Comparison of ENCODE assay signal across 11 cellular contexts in genomic region chr18:13563390-13563805, GRCh38.
A peak's percentile ranks its signal among the peaks of the same experiment; 100 is the strongest.
DNase-seq lines count a peak whose midpoint lies in the region; ATAC-seq and TF ChIP-seq lines count a peak whose summit lies in the region.
"Had no signal": no experiment of that assay in that cellular context is flagged by ENCODE, and none has a peak within 500 bp of the region (broad histone marks: within the 10 kb centered on the region; RNA-seq: fewer than 3 reads in every experiment).

No MANE protein-coding gene starts in this region.

- H3K4me3 Mint-ChIP-seq in stimulated activated naive CD8-positive, alpha-beta T cell treated with anti-CD3 and anti-CD28 coated beads, Interleukin-15, Interleukin-2, amounts not matched to agents 100 ng/mL and 50 ng/mL, for 24 hours = peak overlapping the region; percentile 24
- H3K4me3 Mint-ChIP-seq in stimulated activated naive CD8-positive, alpha-beta T cell treated with anti-CD3 and anti-CD28 coated beads, Interleukin-15, amount 100 ng/mL, for 72 hours = peak overlapping the region in 1 of 2 donors; percentile 53
- no peak overlapping the region for H3K4me3 Mint-ChIP-seq in activated T-helper 2 cell treated with anti-CD3 and anti-CD28 coated beads, Interferon-gamma antibody, Interleukin-2, Interleukin-4, amounts not matched to agents 10 μg/mL and 5 μg/mL and 100 μg/mL, durations not matched to agents 14 hours and 24 hours and 36 hours (ENCODE audit: low read depth)
- H3K4me3 Mint-ChIP-seq in T-cell = no peak overlapping the region

- H3K27ac ChIP-seq in lung (ENCODE audit: low read depth in 1 of 2, low read length in 1 of 2) = peak overlapping the region; percentile 57 to 83
- no peak overlapping the region for H3K27ac ChIP-seq in vagina
- H3K27ac ChIP-seq: esophagus squamous epithelium had no signal

- 34 to 35% methylated on average over 9 of the region's 9 CpGs for WGBS in lung, 2 donors

- peaks cover 4% of the 10 kb centered on the region for H3K36me3 Mint-ChIP-seq in stimulated activated naive CD8-positive, alpha-beta T cell treated with anti-CD3 and anti-CD28 coated beads, Interleukin-15, Interleukin-2, amounts not matched to agents 100 ng/mL and 50 ng/mL, for 24 hours (ENCODE audit: low read depth)
- peaks cover 8% of the 10 kb centered on the region for H3K36me3 Mint-ChIP-seq in activated T-helper 2 cell treated with anti-CD3 and anti-CD28 coated beads, Interferon-gamma antibody, Interleukin-2, Interleukin-4, amounts not matched to agents 10 μg/mL and 5 μg/mL and 100 μg/mL, durations not matched to agents 14 hours and 24 hours and 36 hours (ENCODE audit: low read depth)
- H3K36me3 Mint-ChIP-seq in T-cell = peaks cover 4% of the 10 kb centered on the region

- H3K9me3 Mint-ChIP-seq in stimulated activated naive CD8-positive, alpha-beta T cell treated with anti-CD3 and anti-CD28 coated beads, Interleukin-15, Interleukin-2, amounts not matched to agents 100 ng/mL and 50 ng/mL, for 24 hours = no peaks in the 10 kb centered on the region
- no peaks in the 10 kb centered on the region for H3K9me3 Mint-ChIP-seq in stimulated activated naive CD8-positive, alpha-beta T cell treated with anti-CD3 and anti-CD28 coated beads, Interleukin-15, amount 100 ng/mL, for 72 hours
- no peaks in the 10 kb centered on the region for H3K9me3 Mint-ChIP-seq in activated T-helper 2 cell treated with anti-CD3 and anti-CD28 coated beads, Interferon-gamma antibody, Interleukin-2, Interleukin-4, amounts not matched to agents 10 μg/mL and 5 μg/mL and 100 μg/mL, durations not matched to agents 14 hours and 24 hours and 36 hours
- H3K9me3 Mint-ChIP-seq in T-cell = no peaks in the 10 kb centered on the region

- peak overlapping the region; percentile 100 for H3K27ac Mint-ChIP-seq in stimulated activated naive CD8-positive, alpha-beta T cell treated with anti-CD3 and anti-CD28 coated beads, Interleukin-15, Interleukin-2, amounts not matched to agents 100 ng/mL and 50 ng/mL, for 24 hours
- H3K27ac Mint-ChIP-seq in stimulated activated naive CD8-positive, alpha-beta T cell treated with anti-CD3 and anti-CD28 coated beads, Interleukin-15, amount 100 ng/mL, for 72 hours = peak overlapping the region in 1 of 2 donors; percentile 4
- peak overlapping the region; percentile 99 for H3K27ac Mint-ChIP-seq in activated T-helper 2 cell treated with anti-CD3 and anti-CD28 coated beads, Interferon-gamma antibody, Interleukin-2, Interleukin-4, amounts not matched to agents 10 μg/mL and 5 μg/mL and 100 μg/mL, durations not matched to agents 14 hours and 24 hours and 36 hours
- no peak overlapping the region for H3K27ac Mint-ChIP-seq in T-cell

- H3K4me1 ChIP-seq in lung (ENCODE audit: control insufficient read depth in 2 of 2, insufficient read depth in 2 of 2, low read length in 2 of 2) (peaks cover 12 to 13% of the 10 kb centered on the region in 2 donors), vagina (peaks cover 38% of the 10 kb centered on the region)
- H3K4me1 ChIP-seq: Caco-2 had no signal

- no peak for DNase-seq in stimulated activated naive CD8-positive, alpha-beta T cell treated with anti-CD3 and anti-CD28 coated beads, Interleukin-15, amount 100 ng/mL, for 72 hours
- no peak for DNase-seq in activated T-helper 2 cell treated with anti-CD3 and anti-CD28 coated beads, Interferon-gamma antibody, Interleukin-2, Interleukin-4, amounts not matched to agents 10 μg/mL and 5 μg/mL and 100 μg/mL, durations not matched to agents 14 hours and 24 hours and 36 hours (ENCODE audit: low spot score)
- DNase-seq in lung (ENCODE audit: low spot score) (no peak), T-cell (no peak), vagina (ENCODE audit: extremely low spot score in 2 of 2) (no peak)
- DNase-seq: Caco-2, esophagus squamous epithelium had no signal

- H3K27me3 Mint-ChIP-seq in stimulated activated naive CD8-positive, alpha-beta T cell treated with anti-CD3 and anti-CD28 coated beads, Interleukin-15, Interleukin-2, amounts not matched to agents 100 ng/mL and 50 ng/mL, for 24 hours = no peaks in the 10 kb centered on the region
- H3K27me3 Mint-ChIP-seq in stimulated activated naive CD8-positive, alpha-beta T cell treated with anti-CD3 and anti-CD28 coated beads, Interleukin-15, amount 100 ng/mL, for 72 hours = no peaks in the 10 kb centered on the region
- no peaks in the 10 kb centered on the region for H3K27me3 Mint-ChIP-seq in activated T-helper 2 cell treated with anti-CD3 and anti-CD28 coated beads, Interferon-gamma antibody, Interleukin-2, Interleukin-4, amounts not matched to agents 10 μg/mL and 5 μg/mL and 100 μg/mL, durations not matched to agents 14 hours and 24 hours and 36 hours (ENCODE audit: low read depth)
- H3K27me3 Mint-ChIP-seq in T-cell = no peaks in the 10 kb centered on the region

- H3K9me3 ChIP-seq in lung (ENCODE audit: control insufficient read depth in 2 of 2, insufficient read depth in 1 of 2, low read length in 1 of 2) (no peaks in the 10 kb centered on the region), vagina (no peaks in the 10 kb centered on the region)
- H3K9me3 ChIP-seq: Caco-2, esophagus squamous epithelium had no signal

- CTCF ChIA-PET in T-cell (lab: Charles Lee) = no interaction called here

- no peak overlapping the region for H3K4me3 ChIP-seq in lung
- H3K4me3 ChIP-seq in vagina = no peak overlapping the region
- H3K4me3 ChIP-seq: esophagus squamous epithelium had no signal

- H3K4me1 Mint-ChIP-seq in stimulated activated naive CD8-positive, alpha-beta T cell treated with anti-CD3 and anti-CD28 coated beads, Interleukin-15, Interleukin-2, amounts not matched to agents 100 ng/mL and 50 ng/mL, for 24 hours (ENCODE audit: low read depth) = peaks cover 82% of the 10 kb centered on the region
- H3K4me1 Mint-ChIP-seq in stimulated activated naive CD8-positive, alpha-beta T cell treated with anti-CD3 and anti-CD28 coated beads, Interleukin-15, amount 100 ng/mL, for 72 hours = peaks cover 84% of the 10 kb centered on the region
- H3K4me1 Mint-ChIP-seq in activated T-helper 2 cell treated with anti-CD3 and anti-CD28 coated beads, Interferon-gamma antibody, Interleukin-2, Interleukin-4, amounts not matched to agents 10 μg/mL and 5 μg/mL and 100 μg/mL, durations not matched to agents 14 hours and 24 hours and 36 hours (ENCODE audit: low read depth) = peaks cover 55% of the 10 kb centered on the region
- H3K4me1 Mint-ChIP-seq in T-cell = peaks cover 31 to 56% (median 56%) of the 10 kb centered on the region in 3 donors

- H3K36me3 ChIP-seq in lung (ENCODE audit: control insufficient read depth in 2 of 2, insufficient read depth in 2 of 2, low read length in 2 of 2) = no peaks in the 10 kb centered on the region
- no peaks in the 10 kb centered on the region for H3K36me3 ChIP-seq in vagina
- H3K36me3 ChIP-seq: esophagus squamous epithelium had no signal

- ATAC-seq in stimulated activated naive CD8-positive, alpha-beta T cell treated with anti-CD3 and anti-CD28 coated beads, Interleukin-15, amount 100 ng/mL, for 72 hours = no peak
- no peak for ATAC-seq in lung (ENCODE audit: insufficient read depth, low FRiP score)
- no peak for ATAC-seq in T-cell (replicated peaks in 1 of 4)
- ATAC-seq in HG02678 (IDR thresholded peaks at IDR 0.05; ENCODE audit: unreplicated experiment) = no peak
- ATAC-seq in GM19452 (IDR thresholded peaks at IDR 0.05; ENCODE audit: unreplicated experiment) = no peak
- ATAC-seq: SK-N-SH treated with all-trans-retinoic acid at 6 μM for 48 hours had no signal

- TF ChIP-seq POLR2A in vagina (IDR thresholded peaks at IDR 0.05) = no peak

- H3K27me3 ChIP-seq in lung (ENCODE audit: control insufficient read depth, insufficient read depth) (no peaks in the 10 kb centered on the region), vagina (no peaks in the 10 kb centered on the region)
- H3K27me3 ChIP-seq: esophagus squamous epithelium had no signal

- intact Hi-C loops in activated T-helper 2 cell treated with anti-CD3 and anti-CD28 coated beads, Interferon-gamma antibody, Interleukin-2, Interleukin-4, amounts not matched to agents 10 μg/mL and 5 μg/mL and 100 μg/mL, durations not matched to agents 14 hours and 24 hours and 36 hours (cut with micrococcal nuclease) = loop anchor here (2.0 to 5.0 kb wide), 4 partner anchors 127 to 616 kb away; partner anchors contain the start of genes FAM210A, RNMT and SEH1L
- intact Hi-C loops in vagina (cut with DNase I) = no loop called here

- no peak for TF ChIP-seq CTCF in lung (IDR thresholded peaks at IDR 0.05; ENCODE audit: control extremely low read depth, extremely low read depth)
- TF ChIP-seq CTCF in vagina (IDR thresholded peaks at IDR 0.05) = no peak

- POLR2A ChIA-PET in T-cell (lab: Charles Lee) = no interaction called here

Comparison
In these comparisons a context has a peak if more than half of its experiments do, and no peak if none do; other contexts are left out.
1. H3K27ac Mint-ChIP-seq: peak in stimulated activated naive CD8-positive, alpha-beta T cell treated with anti-CD3 and anti-CD28 coated beads, Interleukin-15, Interleukin-2, amounts not matched to agents 100 ng/mL and 50 ng/mL, for 24 hours (single experiment) and activated T-helper 2 cell treated with anti-CD3 and anti-CD28 coated beads, Interferon-gamma antibody, Interleukin-2, Interleukin-4, amounts not matched to agents 10 μg/mL and 5 μg/mL and 100 μg/mL, durations not matched to agents 14 hours and 24 hours and 36 hours (single experiment); none in T-cell (0 of 2).